In genomic region chr6:136092897-136093296, GRCh38 we compare ENCODE assay signal across 22 cellular contexts.
"Had no signal": no experiment of that assay in that cellular context is flagged by ENCODE, and none has a peak within 500 bp of the region (broad histone marks: within the 10 kb centered on the region; RNA-seq: fewer than 3 reads in every experiment).

No MANE protein-coding gene starts in this region.

- DNase-seq: activated CD4-positive, alpha-beta memory T cell treated with anti-CD3 and anti-CD28 coated beads for 36 hours; activated CD4-positive, alpha-beta T cell treated with anti-CD3 and anti-CD28 coated beads, Interleukin-2, amount 10 ng/mL, durations not matched to agents 7 days and 5 days; activated CD4-positive, CD25-positive, alpha-beta regulatory T cell; activated CD8-positive, alpha-beta memory T cell treated with anti-CD3 and anti-CD28 coated beads for 24 hours; activated gamma-delta T cell treated with Interleukin-2 at 50 U/mL for 16 hours; activated naive CD4-positive, alpha-beta T cell treated with anti-CD3 and anti-CD28 coated beads, Interleukin-2, amount 10 ng/mL, durations not matched to agents 7 days and 5 days; activated naive CD8-positive, alpha-beta T cell treated with anti-CD3 and anti-CD28 coated beads for 36 hours; activated T-cell treated with anti-CD3 and anti-CD28 coated beads, Interleukin-2, amount 50 U/mL, for 48 hours; brain microvascular endothelial cell; KG1; NCI-H187; NCI-H2081; NCI-H2171 treated with DMSO at 0.1 percent for 48 hours; NCI-H510A treated with DMSO at 0.1 percent for 48 hours; NCI-H774; NK-92 treated with Interleukin-12 subunit alpha and Interleukin-12 subunit beta, amount 100 ng/mL, for 24 hours; OCI-M1; RPMI8226; T-cell had no signal

- ATAC-seq: activated T-helper 17 cell treated with anti-CD3 and anti-CD28 coated beads, Interleukin-2, amount 50 U/mL, for 72 hours; Panc1; Right ventricle myocardium inferior; T-cell had no signal
